Comparison of ENCODE assay signal across 1 cellular context in genomic region chr10:96889415-96890171, GRCh38.
TF ChIP-seq lines count a peak whose summit lies in the region.

No MANE protein-coding gene starts in this region.

TF ChIP-seq in GM12878, 131 proteins besides CTCF, POLR2A, EP300 and RAD21:
- TF ChIP-seq BCLAF1 (IDR thresholded peaks at IDR 0.05), result no peak
- TF ChIP-seq IKZF2 (IDR thresholded peaks at IDR 0.05), result no peak
- TF ChIP-seq CBX5 (IDR thresholded peaks at IDR 0.05; ENCODE audit: low read depth), result 0 out of 2 replicates have a peak, but pooled peaks have one; percentile 27
- no peak for TF ChIP-seq NFYA (IDR thresholded peaks at IDR 0.05; ENCODE audit: borderline replicate concordance, low read depth, low read length)
- TF ChIP-seq IRF4 (IDR thresholded peaks at IDR 0.05; ENCODE audit: low read depth, low read length), result no peak
